Comparison of ENCODE assay signal across 30 cellular contexts in genomic region chr6:168901076-168901475, GRCh38.
"Had no signal": no experiment of that assay in that cellular context is flagged by ENCODE, and none has a peak within 500 bp of the region (broad histone marks: within the 10 kb centered on the region; RNA-seq: fewer than 3 reads in every experiment).

No MANE protein-coding gene starts in this region.

- H3K9me3 Mint-ChIP-seq: natural killer cell treated with Interleukin-12 subunit alpha and Interleukin-12 subunit beta and Interleukin-15 and Interleukin-18, amount 100 ng/mL, for 72 hours; stimulated activated naive B cell treated with anti-CD40 and anti-IgM and Interleukin-4, amounts not matched to agents 10 μg/mL and 1 μg/mL and 100 μg/mL, for 72 hours had no signal

- H3K4me1 ChIP-seq: left ventricle myocardium inferior, pancreas, prostate gland, suprapubic skin, tibial nerve, uterus had no signal

- H3K36me3 ChIP-seq: left ventricle myocardium inferior, pancreas, prostate gland, stomach, suprapubic skin, thoracic aorta, tibial nerve, uterus had no signal

- DNase-seq: hypothalamus; immature natural killer cell; left ventricle myocardium inferior; mesendoderm; midbrain; mucosa of descending colon; naive thymus-derived CD4-positive, alpha-beta T cell; nucleus accumbens; pancreas; posterior cingulate gyrus; retina; right cardiac atrium; stimulated activated CD4-positive, alpha-beta T cell treated with anti-CD3 and anti-CD28 coated beads, Interleukin-12 subunit alpha, Interleukin-12 subunit beta, amount 100 ng/mL, for 4 hours; stimulated activated CD4-positive, alpha-beta T cell treated with anti-CD3 and anti-CD28 coated beads, Interleukin-15, amount 100 ng/mL, for 24 hours; stimulated activated CD4-positive, alpha-beta T cell treated with anti-CD3 and anti-CD28 coated beads, Interleukin-2, amount 100 ng/mL, for 24 hours; stimulated activated CD4-positive, alpha-beta T cell treated with anti-CD3 and anti-CD28 coated beads, Interleukin-4, amount 100 ng/mL, for 1 hour; stimulated activated naive B cell treated with anti-CD40 and anti-IgM and Interleukin-4, amounts not matched to agents 10 μg/mL and 1 μg/mL and 100 μg/mL, for 72 hours; stimulated activated naive CD8-positive, alpha-beta T cell treated with anti-CD3 and anti-CD28 coated beads, Interleukin-15, Interleukin-2, amounts not matched to agents 100 U/mL and 50 U/mL, for 24 hours; stomach; uterus had no signal

- H3K4me1 Mint-ChIP-seq: neural crest cell; stimulated activated naive B cell treated with anti-CD40 and anti-IgM and Interleukin-4, amounts not matched to agents 10 μg/mL and 1 μg/mL and 100 μg/mL, for 72 hours had no signal

- H3K4me3 ChIP-seq: left ventricle myocardium inferior, lung, mucosa of descending colon, pancreas, prostate gland, skin epidermis, stomach, suprapubic skin, thoracic aorta, tibial nerve, uterus had no signal

- H3K9me3 ChIP-seq: left ventricle myocardium inferior, mucosa of descending colon, pancreas, prostate gland, stomach, suprapubic skin, thoracic aorta, uterus had no signal

- H3K36me3 Mint-ChIP-seq: natural killer cell treated with Interleukin-12 subunit alpha and Interleukin-12 subunit beta and Interleukin-15 and Interleukin-18, amount 100 ng/mL, for 72 hours; type B pancreatic cell had no signal

- FAIRE-seq: islet of Langerhans, pancreas had no signal

- H3K27ac Mint-ChIP-seq: immature natural killer cell; natural killer cell treated with Interleukin-12 subunit alpha and Interleukin-12 subunit beta and Interleukin-15 and Interleukin-18, amount 100 ng/mL, for 72 hours; stimulated activated naive B cell treated with anti-CD40 and anti-IgM and Interleukin-4, amounts not matched to agents 10 μg/mL and 1 μg/mL and 100 μg/mL, for 72 hours; type B pancreatic cell had no signal

- H3K4me3 Mint-ChIP-seq: immature natural killer cell; naive thymus-derived CD4-positive, alpha-beta T cell; natural killer cell treated with Interleukin-12 subunit alpha and Interleukin-12 subunit beta and Interleukin-15 and Interleukin-18, amount 100 ng/mL, for 72 hours; neural crest cell; stimulated activated naive B cell treated with anti-CD40 and anti-IgM and Interleukin-4, amounts not matched to agents 10 μg/mL and 1 μg/mL and 100 μg/mL, for 72 hours; type B pancreatic cell had no signal

- H3K27ac ChIP-seq: left ventricle myocardium inferior, pancreas, prostate gland, thoracic aorta, tibial nerve, uterus had no signal

- H3K27me3 ChIP-seq: pancreas, stomach, suprapubic skin, tibial nerve, uterus had no signal
